In genomic region chr3:123110953-123111615, GRCh38 we compare ENCODE assay signal across 20 cellular contexts.
DNase-seq lines count a peak whose midpoint lies in the region; ATAC-seq and TF ChIP-seq lines count a peak whose summit lies in the region.
"Had no signal": no experiment of that assay in that cellular context is flagged by ENCODE, and none has a peak within 500 bp of the region (broad histone marks: within the 10 kb centered on the region; RNA-seq: fewer than 3 reads in every experiment).

No MANE protein-coding gene starts in this region.

- no peak for TF ChIP-seq CTCF in GM13977 (IDR thresholded peaks at IDR 0.05; ENCODE audit: extremely low read depth, insufficient read depth, missing control alignments)

- CTCF ChIA-PET in activated naive CD4-positive, alpha-beta T cell treated with anti-CD3 and anti-CD28 coated beads, Interleukin-2, amount 10 ng/mL, durations not matched to agents 7 days and 5 days (lab: Charles Lee), result interaction anchor here (0.7 to 1.4 kb wide), 2 partner anchors 10 to 168 kb away, joined by 3 read pairs; no protein-coding TSS in a partner anchor

- no peak for ATAC-seq in GM19467 (IDR thresholded peaks at IDR 0.05; ENCODE audit: unreplicated experiment)
- ATAC-seq in GM18511 (IDR thresholded peaks at IDR 0.05; ENCODE audit: unreplicated experiment), result no peak
- ATAC-seq: activated CD8-positive, alpha-beta T cell treated with anti-CD3 and anti-CD28 coated beads, Interleukin-2, amount 10 ng/mL, durations not matched to agents 7 days and 5 days; left lung; stimulated activated naive CD8-positive, alpha-beta T cell treated with anti-CD3 and anti-CD28 coated beads, Interleukin-15, Interleukin-2, amounts not matched to agents 100 U/mL and 50 U/mL, for 24 hours had no signal

- in situ Hi-C loops in GM13977 (cut with MboI; ENCODE audit: low pct_unique_long_range_greater_than_20kb, low sequenced_read_pairs, unreplicated experiment), result no loop called here

- no peaks in the 10 kb centered on the region for H3K27me3 Mint-ChIP-seq in activated naive CD4-positive, alpha-beta T cell treated with anti-CD3 and anti-CD28 coated beads, Interleukin-2, amount 10 ng/mL, durations not matched to agents 7 days and 5 days
- no peaks in the 10 kb centered on the region for H3K27me3 Mint-ChIP-seq in dendritic cell treated with granulocyte-macrophage colony-stimulating factor and Interleukin-4, amounts not matched to agents 40 ng/mL and 50 ng/mL, for 4 days
- H3K27me3 Mint-ChIP-seq: central memory CD8-positive, alpha-beta T cell had no signal

- peak overlapping the region; percentile 76 for H3K27ac Mint-ChIP-seq in activated naive CD4-positive, alpha-beta T cell treated with anti-CD3 and anti-CD28 coated beads, Interleukin-2, amount 10 ng/mL, durations not matched to agents 7 days and 5 days
- peak overlapping the region; percentile 18 for H3K27ac Mint-ChIP-seq in dendritic cell treated with granulocyte-macrophage colony-stimulating factor and Interleukin-4, amounts not matched to agents 40 ng/mL and 50 ng/mL, for 4 days
- H3K27ac Mint-ChIP-seq: activated CD8-positive, alpha-beta T cell treated with anti-CD3 and anti-CD28 coated beads, Interleukin-2, amount 10 ng/mL, durations not matched to agents 7 days and 5 days; activated T-helper 2 cell treated with anti-CD3 and anti-CD28 coated beads, Interferon-gamma antibody, Interleukin-2, Interleukin-4, amounts not matched to agents 10 μg/mL and 5 μg/mL and 100 μg/mL, durations not matched to agents 14 hours and 24 hours and 36 hours had no signal

- H3K4me3 Mint-ChIP-seq in activated naive CD4-positive, alpha-beta T cell treated with anti-CD3 and anti-CD28 coated beads, Interleukin-2, amount 10 ng/mL, durations not matched to agents 7 days and 5 days, result no peak overlapping the region
- no peak overlapping the region for H3K4me3 Mint-ChIP-seq in dendritic cell treated with granulocyte-macrophage colony-stimulating factor and Interleukin-4, amounts not matched to agents 40 ng/mL and 50 ng/mL, for 4 days
- H3K4me3 Mint-ChIP-seq: activated CD8-positive, alpha-beta T cell treated with anti-CD3 and anti-CD28 coated beads, Interleukin-2, amount 10 ng/mL, durations not matched to agents 7 days and 5 days; central memory CD8-positive, alpha-beta T cell had no signal

- H3K36me3 Mint-ChIP-seq in activated naive CD4-positive, alpha-beta T cell treated with anti-CD3 and anti-CD28 coated beads, Interleukin-2, amount 10 ng/mL, durations not matched to agents 7 days and 5 days, result peaks cover 9% of the 10 kb centered on the region
- peaks cover 73% of the 10 kb centered on the region for H3K36me3 Mint-ChIP-seq in dendritic cell treated with granulocyte-macrophage colony-stimulating factor and Interleukin-4, amounts not matched to agents 40 ng/mL and 50 ng/mL, for 4 days (ENCODE audit: low read depth)

- H3K9me3 Mint-ChIP-seq in activated naive CD4-positive, alpha-beta T cell treated with anti-CD3 and anti-CD28 coated beads, Interleukin-2, amount 10 ng/mL, durations not matched to agents 7 days and 5 days, result no peaks in the 10 kb centered on the region
- no peaks in the 10 kb centered on the region for H3K9me3 Mint-ChIP-seq in dendritic cell treated with granulocyte-macrophage colony-stimulating factor and Interleukin-4, amounts not matched to agents 40 ng/mL and 50 ng/mL, for 4 days
- H3K9me3 Mint-ChIP-seq: activated T-helper 2 cell treated with anti-CD3 and anti-CD28 coated beads, Interferon-gamma antibody, Interleukin-2, Interleukin-4, amounts not matched to agents 10 μg/mL and 5 μg/mL and 100 μg/mL, durations not matched to agents 14 hours and 24 hours and 36 hours; central memory CD8-positive, alpha-beta T cell had no signal

- no peak for DNase-seq in activated naive CD4-positive, alpha-beta T cell treated with anti-CD3 and anti-CD28 coated beads, Interleukin-2, amount 10 ng/mL, durations not matched to agents 7 days and 5 days
- no peak for DNase-seq in activated naive CD4-positive, alpha-beta T cell treated with Interleukin-2 at 50 U/mL for 16 hours
- DNase-seq in NCI-H2171 treated with DMSO at 0.1 percent for 48 hours (lab: John Stamatoyannopoulos, UW) (peak; percentile 87), NCI-H226 (no peak), GM13977 (ENCODE audit: low spot score) (no peak)
- DNase-seq: activated CD4-positive, CD25-positive, alpha-beta regulatory T cell treated with anti-CD3 and anti-CD28 coated beads, Interleukin-2, amount 50 U/mL, for 72 hours; activated CD8-positive, alpha-beta T cell treated with anti-CD3 and anti-CD28 coated beads, Interleukin-2, amount 10 ng/mL, durations not matched to agents 7 days and 5 days; Caco-2; left lung; mesenchymal stem cell; NCI-H2107; NCI-H510A; nucleus accumbens; SJCRH30; stimulated activated naive CD8-positive, alpha-beta T cell treated with anti-CD3 and anti-CD28 coated beads, Interleukin-15, Interleukin-2, amounts not matched to agents 100 U/mL and 50 U/mL, for 24 hours had no signal

- H3K4me1 Mint-ChIP-seq in activated naive CD4-positive, alpha-beta T cell treated with anti-CD3 and anti-CD28 coated beads, Interleukin-2, amount 10 ng/mL, durations not matched to agents 7 days and 5 days, result peaks cover 15% of the 10 kb centered on the region
- H3K4me1 Mint-ChIP-seq in dendritic cell treated with granulocyte-macrophage colony-stimulating factor and Interleukin-4, amounts not matched to agents 40 ng/mL and 50 ng/mL, for 4 days (ENCODE audit: low read depth), result no peaks in the 10 kb centered on the region
- H3K4me1 Mint-ChIP-seq: central memory CD8-positive, alpha-beta T cell had no signal

- intact Hi-C loops in dendritic cell treated with granulocyte-macrophage colony-stimulating factor and Interleukin-4, amounts not matched to agents 40 ng/mL and 50 ng/mL, for 4 days (cut with micrococcal nuclease), result no loop called here
